8 cellular contexts compared by ENCODE assay signal in the genomic region with DNA sequence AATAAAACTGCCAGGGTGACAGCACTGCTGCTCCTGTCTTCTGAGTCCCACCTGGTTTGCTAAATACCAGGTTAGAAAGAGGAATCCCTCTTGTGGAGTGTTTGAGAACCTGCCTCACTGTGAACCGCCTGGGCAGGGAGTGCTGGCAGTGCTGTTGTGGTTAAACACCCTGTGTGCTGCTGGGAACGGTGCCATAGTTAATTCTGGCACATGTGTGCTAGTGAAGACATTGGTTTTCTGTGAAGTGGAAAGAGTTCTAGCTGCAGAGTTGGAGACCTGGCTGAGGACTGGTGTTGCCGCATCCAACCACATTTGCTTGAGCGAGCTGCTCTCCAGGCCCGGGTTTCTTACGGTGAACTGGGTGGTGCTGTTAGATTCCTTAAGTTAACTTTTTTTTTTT.
DNase-seq lines count a peak whose midpoint lies in the region; ATAC-seq and TF ChIP-seq lines count a peak whose summit lies in the region.

No MANE protein-coding gene starts in this region.

- H3K9me3 Mint-ChIP-seq in chondrocyte (ENCODE audit: low read depth): no peaks in the 10 kb centered on the region
- no peaks in the 10 kb centered on the region for H3K9me3 Mint-ChIP-seq in activated T-cell treated with anti-CD3 and anti-CD28 coated beads, Interleukin-2, amount 50 U/mL, for 24 hours

- no peaks in the 10 kb centered on the region for H3K9me3 ChIP-seq in MG63

- TF ChIP-seq CTCF in chondrocyte (IDR thresholded peaks at IDR 0.05): peak; percentile 70

- peaks cover 53% of the 10 kb centered on the region for H3K4me1 Mint-ChIP-seq in chondrocyte (ENCODE audit: low read depth)
- H3K4me1 Mint-ChIP-seq in activated T-cell treated with anti-CD3 and anti-CD28 coated beads, Interleukin-2, amount 50 U/mL, for 24 hours (ENCODE audit: low read depth): peaks cover 15% of the 10 kb centered on the region

- H3K27ac Mint-ChIP-seq in chondrocyte (ENCODE audit: unreplicated experiment): peak overlapping the region; percentile 82
- H3K27ac Mint-ChIP-seq in activated T-cell treated with anti-CD3 and anti-CD28 coated beads, Interleukin-2, amount 50 U/mL, for 24 hours: no peak overlapping the region

- no peak for ATAC-seq in GM19397 (IDR thresholded peaks at IDR 0.05; ENCODE audit: unreplicated experiment)

- no peaks in the 10 kb centered on the region for H3K27me3 Mint-ChIP-seq in chondrocyte (ENCODE audit: low read depth)
- H3K27me3 Mint-ChIP-seq in activated T-cell treated with anti-CD3 and anti-CD28 coated beads, Interleukin-2, amount 50 U/mL, for 24 hours: no peaks in the 10 kb centered on the region

- H3K36me3 Mint-ChIP-seq in chondrocyte (ENCODE audit: low read depth): peaks cover 36% of the 10 kb centered on the region
- H3K36me3 Mint-ChIP-seq in activated T-cell treated with anti-CD3 and anti-CD28 coated beads, Interleukin-2, amount 50 U/mL, for 24 hours (ENCODE audit: low read depth): peaks cover 97% of the 10 kb centered on the region

- DNase-seq in AG08396 (ENCODE audit: low spot score) (peak; percentile 55), MG63 (peak; percentile 87), chondrocyte (ENCODE audit: low spot score) (no peak), mesenteric fat pad (ENCODE audit: low spot score) (peak; percentile 83), GM19238 (ENCODE audit: insufficient read length, low spot score) (no peak), iPS-NIHi7 (ENCODE audit: extremely low spot score) (no peak)
- DNase-seq in activated T-cell treated with anti-CD3 and anti-CD28 coated beads, Interleukin-2, amount 50 U/mL, for 24 hours: no peak

- peak overlapping the region; percentile 5 for H3K4me3 Mint-ChIP-seq in chondrocyte (ENCODE audit: unreplicated experiment)
- no peak overlapping the region for H3K4me3 Mint-ChIP-seq in activated T-cell treated with anti-CD3 and anti-CD28 coated beads, Interleukin-2, amount 50 U/mL, for 24 hours

- H3K36me3 ChIP-seq in MG63: peaks cover 38% of the 10 kb centered on the region

- H3K27me3 ChIP-seq in MG63: no peaks in the 10 kb centered on the region

- H3K4me3 ChIP-seq in MG63: no peak overlapping the region

Comparison
In these comparisons a context has a peak if more than half of its experiments do, and no peak if none do; other contexts are left out.
1. DNase-seq: peak in AG08396 (single experiment), MG63 (single experiment) and mesenteric fat pad (single experiment); none in chondrocyte (single experiment), activated T-cell treated with anti-CD3 and anti-CD28 coated beads, Interleukin-2, amount 50 U/mL, for 24 hours (single experiment), GM19238 (single experiment) and iPS-NIHi7 (single experiment).